ENCODE assay signal across 31 cellular contexts in genomic region chr6:129297592-129297991, GRCh38.
"Had no signal": no experiment of that assay in that cellular context is flagged by ENCODE, and none has a peak within 500 bp of the region (broad histone marks: within the 10 kb centered on the region; RNA-seq: fewer than 3 reads in every experiment).

No MANE protein-coding gene starts in this region.

- DNase-seq: cerebellar nuclear complex; cortex of kidney; effector memory CD8-positive, alpha-beta T cell; erythroblast; esophagus squamous epithelium; foreskin melanocyte; glutamatergic neuron; hypothalamus; immature natural killer cell; islet precursor cell; kidney glomerular epithelial cell; mesenchymal stem cell; mucosa of descending colon; naive thymus-derived CD4-positive, alpha-beta T cell; nucleus accumbens; ovary; posterior cingulate gyrus; psoas muscle; retina; right lobe of liver; stimulated activated CD4-positive, alpha-beta T cell treated with anti-CD3 and anti-CD28 coated beads, Interleukin-2, amount 100 ng/mL, for 24 hours; stimulated activated CD4-positive, alpha-beta T cell treated with anti-CD3 and anti-CD28 coated beads, Interleukin-4, amount 100 ng/mL, for 24 hours; stimulated activated naive CD4-positive, alpha-beta T cell treated with Interleukin-2 at 50 U/mL for 16 hours; stomach; testis; upper lobe of left lung; uterus had no signal

- H3K4me3 ChIP-seq: esophagus squamous epithelium, mucosa of descending colon, ovary, psoas muscle, right lobe of liver, stomach, testis, tibial nerve, upper lobe of left lung, uterus had no signal

- H3K27ac Mint-ChIP-seq: effector memory CD8-positive, alpha-beta T cell; mesothelial cell of epicardium; naive thymus-derived CD4-positive, alpha-beta T cell; nephron; stimulated activated effector memory CD8-positive, alpha-beta T cell treated with anti-CD3 and anti-CD28 coated beads, Interleukin-12 subunit alpha, Interleukin-12 subunit beta, amount 100 ng/mL, for 72 hours had no signal

- H3K27ac ChIP-seq: esophagus squamous epithelium, ovary, psoas muscle, right lobe of liver, stomach, testis, tibial nerve, upper lobe of left lung, uterus had no signal

- H3K9me3 Mint-ChIP-seq: effector memory CD8-positive, alpha-beta T cell; immature natural killer cell; naive thymus-derived CD4-positive, alpha-beta T cell had no signal

- H3K9me3 ChIP-seq: esophagus squamous epithelium, mucosa of descending colon, ovary, psoas muscle, right lobe of liver, stomach, testis, tibial nerve, upper lobe of left lung, uterus had no signal

- H3K36me3 ChIP-seq: esophagus squamous epithelium, ovary, right lobe of liver, uterus had no signal

- H3K4me1 Mint-ChIP-seq: immature natural killer cell; naive thymus-derived CD4-positive, alpha-beta T cell; nephron had no signal

- H3K36me3 Mint-ChIP-seq: naive thymus-derived CD4-positive, alpha-beta T cell; stimulated activated effector memory CD8-positive, alpha-beta T cell treated with anti-CD3 and anti-CD28 coated beads, Interleukin-12 subunit alpha, Interleukin-12 subunit beta, amount 100 ng/mL, for 72 hours had no signal

- ATAC-seq: effector memory CD8-positive, alpha-beta T cell; mucosa of descending colon; naive thymus-derived CD4-positive, alpha-beta T cell; right lobe of liver; stimulated activated effector memory CD8-positive, alpha-beta T cell treated with anti-CD3 and anti-CD28 coated beads, Interleukin-12 subunit alpha, Interleukin-12 subunit beta, amount 100 ng/mL, for 72 hours had no signal

- H3K4me3 Mint-ChIP-seq: effector memory CD8-positive, alpha-beta T cell; immature natural killer cell; mesothelial cell of epicardium; naive thymus-derived CD4-positive, alpha-beta T cell; nephron; stimulated activated effector memory CD8-positive, alpha-beta T cell treated with anti-CD3 and anti-CD28 coated beads, Interleukin-12 subunit alpha, Interleukin-12 subunit beta, amount 100 ng/mL, for 72 hours had no signal

- H3K27me3 ChIP-seq: esophagus squamous epithelium, ovary, right lobe of liver, stomach, testis, tibial nerve, upper lobe of left lung, uterus had no signal

- H3K4me1 ChIP-seq: esophagus squamous epithelium, psoas muscle, right lobe of liver, stomach, testis, tibial nerve, upper lobe of left lung, uterus had no signal
